In the genomic region with DNA sequence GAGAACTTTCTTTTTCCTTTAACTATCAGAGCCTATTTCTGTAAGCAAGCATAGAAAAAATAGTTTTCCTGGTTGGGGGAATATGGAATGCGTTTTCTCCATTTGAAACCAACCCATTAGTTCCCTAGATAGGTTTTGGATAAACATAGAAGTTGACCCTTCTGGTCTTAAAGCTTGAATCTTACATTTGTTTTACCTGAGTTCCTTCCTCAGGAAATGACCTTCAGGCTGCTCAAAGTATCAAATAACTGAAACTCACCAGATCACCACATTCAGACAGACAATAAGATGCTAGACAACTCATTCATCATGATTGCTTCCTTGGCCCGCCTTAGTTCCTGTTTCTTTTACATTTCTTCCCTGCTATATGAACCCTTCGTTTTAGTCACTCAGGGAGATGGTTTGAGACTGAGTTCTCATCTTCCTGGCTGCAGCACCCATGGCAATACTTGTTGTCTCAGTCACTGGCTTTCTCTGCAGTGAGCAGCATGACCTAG, we compare ENCODE assay signal across 1 cellular context.
TF ChIP-seq lines count a peak whose summit lies in the region.

No MANE protein-coding gene starts in this region.

TF ChIP-seq in HepG2, 621 proteins besides CTCF, POLR2A, EP300 and RAD21 (continued from another document):
- TF ChIP-seq, protein P1, sequence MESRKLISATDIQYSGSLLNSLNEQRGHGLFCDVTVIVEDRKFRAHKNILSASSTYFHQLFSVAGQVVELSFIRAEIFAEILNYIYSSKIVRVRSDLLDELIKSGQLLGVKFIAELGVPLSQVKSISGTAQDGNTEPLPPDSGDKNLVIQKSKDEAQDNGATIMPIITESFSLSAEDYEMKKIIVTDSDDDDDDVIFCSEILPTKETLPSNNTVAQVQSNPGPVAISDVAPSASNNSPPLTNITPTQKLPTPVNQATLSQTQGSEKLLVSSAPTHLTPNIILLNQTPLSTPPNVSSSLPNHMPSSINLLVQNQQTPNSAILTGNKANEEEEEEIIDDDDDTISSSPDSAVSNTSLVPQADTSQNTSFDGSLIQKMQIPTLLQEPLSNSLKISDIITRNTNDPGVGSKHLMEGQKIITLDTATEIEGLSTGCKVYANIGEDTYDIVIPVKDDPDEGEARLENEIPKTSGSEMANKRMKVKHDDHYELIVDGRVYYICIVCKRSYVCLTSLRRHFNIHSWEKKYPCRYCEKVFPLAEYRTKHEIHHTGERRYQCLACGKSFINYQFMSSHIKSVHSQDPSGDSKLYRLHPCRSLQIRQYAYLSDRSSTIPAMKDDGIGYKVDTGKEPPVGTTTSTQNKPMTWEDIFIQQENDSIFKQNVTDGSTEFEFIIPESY (CRISPR knock-in tag; IDR thresholded peaks at IDR 0.05): no peak
- TF ChIP-seq TRAFD1 (CRISPR knock-in tag; IDR thresholded peaks at IDR 0.05; ENCODE audit: borderline replicate concordance): no peak
- no peak for TF ChIP-seq ZNF784 (CRISPR knock-in tag; IDR thresholded peaks at IDR 0.05; ENCODE audit: borderline replicate concordance)
- TF ChIP-seq, protein P2, sequence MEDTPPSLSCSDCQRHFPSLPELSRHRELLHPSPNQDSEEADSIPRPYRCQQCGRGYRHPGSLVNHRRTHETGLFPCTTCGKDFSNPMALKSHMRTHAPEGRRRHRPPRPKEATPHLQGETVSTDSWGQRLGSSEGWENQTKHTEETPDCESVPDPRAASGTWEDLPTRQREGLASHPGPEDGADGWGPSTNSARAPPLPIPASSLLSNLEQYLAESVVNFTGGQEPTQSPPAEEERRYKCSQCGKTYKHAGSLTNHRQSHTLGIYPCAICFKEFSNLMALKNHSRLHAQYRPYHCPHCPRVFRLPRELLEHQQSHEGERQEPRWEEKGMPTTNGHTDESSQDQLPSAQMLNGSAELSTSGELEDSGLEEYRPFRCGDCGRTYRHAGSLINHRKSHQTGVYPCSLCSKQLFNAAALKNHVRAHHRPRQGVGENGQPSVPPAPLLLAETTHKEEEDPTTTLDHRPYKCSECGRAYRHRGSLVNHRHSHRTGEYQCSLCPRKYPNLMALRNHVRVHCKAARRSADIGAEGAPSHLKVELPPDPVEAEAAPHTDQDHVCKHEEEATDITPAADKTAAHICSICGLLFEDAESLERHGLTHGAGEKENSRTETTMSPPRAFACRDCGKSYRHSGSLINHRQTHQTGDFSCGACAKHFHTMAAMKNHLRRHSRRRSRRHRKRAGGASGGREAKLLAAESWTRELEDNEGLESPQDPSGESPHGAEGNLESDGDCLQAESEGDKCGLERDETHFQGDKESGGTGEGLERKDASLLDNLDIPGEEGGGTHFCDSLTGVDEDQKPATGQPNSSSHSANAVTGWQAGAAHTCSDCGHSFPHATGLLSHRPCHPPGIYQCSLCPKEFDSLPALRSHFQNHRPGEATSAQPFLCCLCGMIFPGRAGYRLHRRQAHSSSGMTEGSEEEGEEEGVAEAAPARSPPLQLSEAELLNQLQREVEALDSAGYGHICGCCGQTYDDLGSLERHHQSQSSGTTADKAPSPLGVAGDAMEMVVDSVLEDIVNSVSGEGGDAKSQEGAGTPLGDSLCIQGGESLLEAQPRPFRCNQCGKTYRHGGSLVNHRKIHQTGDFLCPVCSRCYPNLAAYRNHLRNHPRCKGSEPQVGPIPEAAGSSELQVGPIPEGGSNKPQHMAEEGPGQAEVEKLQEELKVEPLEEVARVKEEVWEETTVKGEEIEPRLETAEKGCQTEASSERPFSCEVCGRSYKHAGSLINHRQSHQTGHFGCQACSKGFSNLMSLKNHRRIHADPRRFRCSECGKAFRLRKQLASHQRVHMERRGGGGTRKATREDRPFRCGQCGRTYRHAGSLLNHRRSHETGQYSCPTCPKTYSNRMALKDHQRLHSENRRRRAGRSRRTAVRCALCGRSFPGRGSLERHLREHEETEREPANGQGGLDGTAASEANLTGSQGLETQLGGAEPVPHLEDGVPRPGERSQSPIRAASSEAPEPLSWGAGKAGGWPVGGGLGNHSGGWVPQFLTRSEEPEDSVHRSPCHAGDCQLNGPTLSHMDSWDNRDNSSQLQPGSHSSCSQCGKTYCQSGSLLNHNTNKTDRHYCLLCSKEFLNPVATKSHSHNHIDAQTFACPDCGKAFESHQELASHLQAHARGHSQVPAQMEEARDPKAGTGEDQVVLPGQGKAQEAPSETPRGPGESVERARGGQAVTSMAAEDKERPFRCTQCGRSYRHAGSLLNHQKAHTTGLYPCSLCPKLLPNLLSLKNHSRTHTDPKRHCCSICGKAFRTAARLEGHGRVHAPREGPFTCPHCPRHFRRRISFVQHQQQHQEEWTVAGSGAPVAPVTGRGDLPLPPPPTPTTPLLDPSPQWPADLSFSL (CRISPR knock-in tag; IDR thresholded peaks at IDR 0.05): no peak
- TF ChIP-seq SIX1 (CRISPR knock-in tag; IDR thresholded peaks at IDR 0.05; ENCODE audit: borderline replicate concordance): peak; percentile 81
- no peak for TF ChIP-seq MEIS1 (CRISPR knock-in tag; IDR thresholded peaks at IDR 0.05; ENCODE audit: borderline replicate concordance)
- TF ChIP-seq, protein P3, sequence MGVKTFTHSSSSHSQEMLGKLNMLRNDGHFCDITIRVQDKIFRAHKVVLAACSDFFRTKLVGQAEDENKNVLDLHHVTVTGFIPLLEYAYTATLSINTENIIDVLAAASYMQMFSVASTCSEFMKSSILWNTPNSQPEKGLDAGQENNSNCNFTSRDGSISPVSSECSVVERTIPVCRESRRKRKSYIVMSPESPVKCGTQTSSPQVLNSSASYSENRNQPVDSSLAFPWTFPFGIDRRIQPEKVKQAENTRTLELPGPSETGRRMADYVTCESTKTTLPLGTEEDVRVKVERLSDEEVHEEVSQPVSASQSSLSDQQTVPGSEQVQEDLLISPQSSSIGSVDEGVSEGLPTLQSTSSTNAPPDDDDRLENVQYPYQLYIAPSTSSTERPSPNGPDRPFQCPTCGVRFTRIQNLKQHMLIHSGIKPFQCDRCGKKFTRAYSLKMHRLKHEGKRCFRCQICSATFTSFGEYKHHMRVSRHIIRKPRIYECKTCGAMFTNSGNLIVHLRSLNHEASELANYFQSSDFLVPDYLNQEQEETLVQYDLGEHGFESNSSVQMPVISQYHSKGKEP (CRISPR knock-in tag; IDR thresholded peaks at IDR 0.05): no peak
- peak; percentile 28; the same call in 1 of the 2 replicates for TF ChIP-seq HOMEZ (CRISPR knock-in tag; IDR thresholded peaks at IDR 0.05; ENCODE audit: low read depth)
- no peak for TF ChIP-seq ZNF343 (CRISPR knock-in tag; IDR thresholded peaks at IDR 0.05)
- TF ChIP-seq, protein P4, sequence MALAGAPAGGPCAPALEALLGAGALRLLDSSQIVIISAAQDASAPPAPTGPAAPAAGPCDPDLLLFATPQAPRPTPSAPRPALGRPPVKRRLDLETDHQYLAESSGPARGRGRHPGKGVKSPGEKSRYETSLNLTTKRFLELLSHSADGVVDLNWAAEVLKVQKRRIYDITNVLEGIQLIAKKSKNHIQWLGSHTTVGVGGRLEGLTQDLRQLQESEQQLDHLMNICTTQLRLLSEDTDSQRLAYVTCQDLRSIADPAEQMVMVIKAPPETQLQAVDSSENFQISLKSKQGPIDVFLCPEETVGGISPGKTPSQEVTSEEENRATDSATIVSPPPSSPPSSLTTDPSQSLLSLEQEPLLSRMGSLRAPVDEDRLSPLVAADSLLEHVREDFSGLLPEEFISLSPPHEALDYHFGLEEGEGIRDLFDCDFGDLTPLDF (CRISPR knock-in tag; IDR thresholded peaks at IDR 0.05): no peak
- no peak for TF ChIP-seq ZNF280B (CRISPR knock-in tag; IDR thresholded peaks at IDR 0.05; ENCODE audit: borderline replicate concordance)
- TF ChIP-seq, protein P5, sequence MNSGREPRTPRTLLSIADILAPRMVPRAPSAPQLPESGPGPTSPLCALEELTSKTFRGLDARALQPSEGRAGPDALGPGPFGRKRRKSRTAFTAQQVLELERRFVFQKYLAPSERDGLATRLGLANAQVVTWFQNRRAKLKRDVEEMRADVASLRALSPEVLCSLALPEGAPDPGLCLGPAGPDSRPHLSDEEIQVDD (CRISPR knock-in tag; IDR thresholded peaks at IDR 0.05; ENCODE audit: borderline replicate concordance): no peak
- peak; percentile 17; the same call in 1 of the 2 replicates for TF ChIP-seq ZMYM4 (CRISPR knock-in tag; IDR thresholded peaks at IDR 0.05)
- TF ChIP-seq BRD4 (CRISPR knock-in tag; IDR thresholded peaks at IDR 0.05): no peak
